1 cellular context compared by ENCODE assay signal in the genomic region with DNA sequence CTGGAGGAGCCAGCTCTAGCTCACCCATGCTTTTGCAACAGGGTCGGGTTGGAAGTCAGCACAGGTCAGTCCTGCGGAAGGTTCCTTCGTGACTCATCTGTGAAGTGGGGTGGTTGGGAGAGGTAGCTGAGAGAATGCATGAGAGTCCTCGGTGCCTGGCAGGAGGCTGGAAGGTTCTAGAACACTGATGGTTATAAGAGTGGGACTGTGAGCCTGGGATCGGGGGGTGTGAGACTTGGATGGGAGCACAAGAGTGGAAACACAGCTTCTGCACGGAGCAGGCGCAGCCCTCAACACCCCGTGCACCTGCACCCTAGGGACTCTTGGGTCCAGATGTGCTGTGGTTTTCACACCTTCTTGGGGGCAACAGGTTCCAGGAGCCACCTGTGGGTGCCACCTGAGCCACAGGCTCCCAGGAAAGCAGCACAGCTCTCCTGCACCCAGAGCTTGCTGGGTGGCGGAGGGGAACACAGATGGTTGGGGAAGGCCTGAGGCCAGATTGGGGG.
TF ChIP-seq lines count a peak whose summit lies in the region.

No MANE protein-coding gene starts in this region.

TF ChIP-seq in endothelial cell of umbilical vein, 7 proteins besides CTCF, POLR2A, EP300 and RAD21:
- TF ChIP-seq JUN (IDR thresholded peaks at IDR 0.05; ENCODE audit: borderline replicate concordance, insufficient read depth, insufficient read length, low read depth), result peak; percentile 24
- TF ChIP-seq FOS (IDR thresholded peaks at IDR 0.05; ENCODE audit: borderline replicate concordance, insufficient read depth, low read length), result peak; percentile 21
- no peak for TF ChIP-seq EZH2 (IDR thresholded peaks at IDR 0.05; ENCODE audit: borderline replicate concordance, low read depth, low read length, severe bottlenecking)
